ENCODE assay signal across 14 cellular contexts in the genomic region with DNA sequence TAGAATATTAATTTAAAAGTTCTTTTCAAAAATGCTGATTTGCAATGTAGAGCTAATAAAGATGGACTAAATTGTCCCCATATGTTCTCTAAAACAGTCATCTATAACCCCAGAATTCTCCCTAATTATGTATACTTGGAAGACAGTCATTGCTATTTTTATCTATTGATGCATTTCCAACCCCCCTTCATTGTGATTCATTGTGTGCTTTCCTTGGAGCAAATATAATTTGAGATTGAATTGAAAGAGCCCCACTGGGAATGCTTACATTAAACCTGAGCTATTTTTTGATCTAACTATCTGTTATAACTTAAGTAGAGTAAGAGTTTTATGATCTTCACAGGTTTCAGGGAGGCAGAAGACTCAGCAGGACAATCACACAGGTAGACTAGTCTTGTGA.
DNase-seq lines count a peak whose midpoint lies in the region; ATAC-seq and TF ChIP-seq lines count a peak whose summit lies in the region.
"Had no signal": no experiment of that assay in that cellular context is flagged by ENCODE, and none has a peak within 500 bp of the region (broad histone marks: within the 10 kb centered on the region; RNA-seq: fewer than 3 reads in every experiment).

No MANE protein-coding gene starts in this region.

- TF ChIP-seq POLR2A in Peyer's patch (IDR thresholded peaks at IDR 0.05), result no peak

- TF ChIP-seq CTCF in Peyer's patch (IDR thresholded peaks at IDR 0.05), result no peak

- DNase-seq in COR-L47 (lab: John Stamatoyannopoulos, UW) (peak; percentile 68), NCI-H1930 (lab: John Stamatoyannopoulos, UW) (peak; percentile 78 to 80), NCI-H748 treated with DMSO at 0.1 percent for 48 hours (lab: John Stamatoyannopoulos, UW) (peak; percentile 97), fibroblast of peridontal ligament (ENCODE audit: extremely low read depth) (peak; percentile 64), NCI-H1417 treated with DMSO at 0.1 percent for 48 hours (lab: John Stamatoyannopoulos, UW) (no peak), cardiac septum (ENCODE audit: low spot score) (no peak), Peyer's patch (no peak)
- DNase-seq: H7, Kasumi-1, NCI-H226, NCI-H82, SHP77, T-helper 2 cell had no signal

- no peaks in the 10 kb centered on the region for H3K9me3 ChIP-seq in Peyer's patch

- H3K27me3 ChIP-seq in Peyer's patch, result no peaks in the 10 kb centered on the region

- ATAC-seq in HG03432 (IDR thresholded peaks at IDR 0.05; ENCODE audit: unreplicated experiment), result no peak

- H3K4me3 ChIP-seq in Peyer's patch, result no peak overlapping the region

- intact Hi-C loops in cardiac septum (cut with DNase I), result no loop called here

- no peaks in the 10 kb centered on the region for H3K36me3 ChIP-seq in Peyer's patch

- no peak overlapping the region for H3K27ac ChIP-seq in Peyer's patch

- H3K4me1 ChIP-seq in Peyer's patch, result no peaks in the 10 kb centered on the region

Comparison
In these comparisons a context has a peak if more than half of its experiments do, and no peak if none do; other contexts are left out.
1. DNase-seq: peak in COR-L47 (single experiment), NCI-H1930 (2 of 2), NCI-H748 treated with DMSO at 0.1 percent for 48 hours (single experiment) and fibroblast of peridontal ligament (single experiment); none in NCI-H1417 treated with DMSO at 0.1 percent for 48 hours (single experiment), cardiac septum (single experiment) and Peyer's patch (0 of 3).